1 cellular context compared by ENCODE assay signal in genomic region chr14:36518031-36518585, GRCh38.
TF ChIP-seq lines count a peak whose summit lies in the region.

No MANE protein-coding gene starts in this region.

TF ChIP-seq in H1, 55 proteins besides CTCF, POLR2A, EP300 and RAD21 (continued from another document):
- TF ChIP-seq GTF2F1 (IDR thresholded peaks at IDR 0.05; ENCODE audit: borderline replicate concordance, low read depth, low read length), result no peak
- TF ChIP-seq SP4 (IDR thresholded peaks at IDR 0.05; ENCODE audit: low read length), result no peak
- no peak for TF ChIP-seq SUZ12 (IDR thresholded peaks at IDR 0.05; ENCODE audit: low read length)
- TF ChIP-seq BRCA1 (IDR thresholded peaks at IDR 0.05; ENCODE audit: low read depth, low read length), result no peak
- TF ChIP-seq ATF3 (IDR thresholded peaks at IDR 0.05; ENCODE audit: insufficient read depth, low read depth, low read length), result no peak
- TF ChIP-seq HDAC6 (IDR thresholded peaks at IDR 0.05; ENCODE audit: low read depth, low read length), result no peak
TF ChIP-seq in H1: peak in this region for 0.
